25 cellular contexts compared by ENCODE assay signal in genomic region chr2:166240387-166241313, GRCh38.
DNase-seq lines count a peak whose midpoint lies in the region; ATAC-seq, FAIRE-seq and TF ChIP-seq lines count a peak whose summit lies in the region.
"Had no signal": no experiment of that assay in that cellular context is flagged by ENCODE, and none has a peak within 500 bp of the region (broad histone marks: within the 10 kb centered on the region; RNA-seq: fewer than 3 reads in every experiment).

No MANE protein-coding gene starts in this region.

- FAIRE-seq in HTR-8/SVneo (lab: Jason Lieb, UNC) (peak; percentile 9), kidney (lab: Jason Lieb, UNC) (no peak)
- FAIRE-seq: A549, H1, islet of Langerhans had no signal

- H3K4me1 ChIP-seq in ACC112 (ENCODE audit: control insufficient read depth, insufficient read depth, low read length, unreplicated experiment) (peaks cover 32% of the 10 kb centered on the region), kidney (ENCODE audit: control insufficient read depth in 1 of 2, insufficient read depth in 1 of 2, low read depth in 1 of 2, low read length in 2 of 2) (peaks cover 0 to 4% of the 10 kb centered on the region in 2 donors), trophoblast cell (ENCODE audit: control insufficient read depth in 1 of 2, insufficient read depth in 2 of 2, low read length in 2 of 2) (no peaks in the 10 kb centered on the region), right atrium auricular region (no peaks in the 10 kb centered on the region)
- H3K4me1 ChIP-seq: transverse colon had no signal

- no peak overlapping the region for H3K4me3 Mint-ChIP-seq in nephron progenitor cell
- H3K4me3 Mint-ChIP-seq: activated CD8-positive, alpha-beta T cell treated with anti-CD3 and anti-CD28 coated beads for 36 hours; activated naive CD4-positive, alpha-beta T cell treated with anti-CD3 and anti-CD28 coated beads, Interleukin-2, amount 50 U/mL, for 24 hours; activated T-cell treated with anti-CD3 and anti-CD28 coated beads, Interleukin-2, amount 50 U/mL, for 4 hours; CD8-positive, alpha-beta T cell; stimulated activated memory B cell treated with anti-CD40 and anti-IgM and Interleukin-4, amounts not matched to agents 10 μg/mL and 1 μg/mL and 100 μg/mL, for 72 hours; T-helper 17 cell; WTC11 had no signal

- no peaks in the 10 kb centered on the region for H3K9me3 Mint-ChIP-seq in nephron progenitor cell
- H3K9me3 Mint-ChIP-seq: activated CD8-positive, alpha-beta T cell treated with anti-CD3 and anti-CD28 coated beads for 36 hours; activated naive CD4-positive, alpha-beta T cell treated with anti-CD3 and anti-CD28 coated beads, Interleukin-2, amount 50 U/mL, for 24 hours; stimulated activated memory B cell treated with anti-CD40 and anti-IgM and Interleukin-4, amounts not matched to agents 10 μg/mL and 1 μg/mL and 100 μg/mL, for 72 hours; WTC11 had no signal

- no peak overlapping the region for H3K4me3 ChIP-seq in ACC112 (ENCODE audit: low read depth, low read length)
- no peak overlapping the region for H3K4me3 ChIP-seq in astrocyte of the spinal cord (ENCODE audit: low read depth, low read length)
- no peak overlapping the region for H3K4me3 ChIP-seq in kidney (ENCODE audit: low read length in 2 of 2)
- no peak overlapping the region for H3K4me3 ChIP-seq in trophoblast cell (ENCODE audit: low read depth, low read length)
- no peak overlapping the region for H3K4me3 ChIP-seq in right atrium auricular region
- H3K4me3 ChIP-seq: A549, transverse colon had no signal

- H2AK5ac ChIP-seq in trophoblast cell (ENCODE audit: low read length) = no peak overlapping the region

- no peak overlapping the region for H3K4ac ChIP-seq in trophoblast cell (ENCODE audit: low read depth, low read length)

- H2BK12ac ChIP-seq in trophoblast cell (ENCODE audit: low read length) = no peak overlapping the region

- H3K23ac ChIP-seq in trophoblast cell (ENCODE audit: low read length) = no peak overlapping the region

- H3K27ac ChIP-seq in ACC112 (ENCODE audit: low read depth, low read length) (peak overlapping the region; percentile 82), kidney (ENCODE audit: low read depth in 2 of 2, low read length in 2 of 2) (no peak overlapping the region), trophoblast cell (ENCODE audit: low read depth, low read length) (no peak overlapping the region), right atrium auricular region (no peak overlapping the region)
- H3K27ac ChIP-seq: HL-60, transverse colon had no signal

- H4K91ac ChIP-seq in trophoblast cell (ENCODE audit: low read depth, low read length) = no peak overlapping the region

- no peaks in the 10 kb centered on the region for H3K79me1 ChIP-seq in trophoblast cell (ENCODE audit: low read length)

- DNase-seq in HTR-8/SVneo (ENCODE audit: insufficient read length, low spot score) (no peak), astrocyte of the spinal cord (ENCODE audit: low read depth, low spot score) (peak; percentile 28), kidney (peak; percentile 22), trophoblast cell (no peak), right atrium auricular region (ENCODE audit: low spot score) (no peak), nephron progenitor cell (no peak)
- DNase-seq: activated CD8-positive, alpha-beta T cell treated with anti-CD3 and anti-CD28 coated beads for 36 hours; activated T-cell treated with anti-CD3 and anti-CD28 coated beads, Interleukin-2, amount 50 U/mL, for 4 hours; CD8-positive, alpha-beta T cell; KG1; NCI-H1048; NCI-H2107; NCI-H69; SIG-M5; T-helper 17 cell; transverse colon had no signal

- H3K9ac ChIP-seq in kidney (ENCODE audit: low read length in 2 of 2) (no peak overlapping the region), trophoblast cell (ENCODE audit: low read length) (no peak overlapping the region)

- WGBS in trophoblast cell (ENCODE audit: extremely low coverage, insufficient coverage, insufficient read length) = no CpG with 5 or more reads among the region's 1 CpG

- no peaks in the 10 kb centered on the region for H3K36me3 Mint-ChIP-seq in nephron progenitor cell (ENCODE audit: low read depth)
- H3K36me3 Mint-ChIP-seq: activated naive CD4-positive, alpha-beta T cell treated with anti-CD3 and anti-CD28 coated beads, Interleukin-2, amount 50 U/mL, for 24 hours; CD8-positive, alpha-beta T cell; stimulated activated memory B cell treated with anti-CD40 and anti-IgM and Interleukin-4, amounts not matched to agents 10 μg/mL and 1 μg/mL and 100 μg/mL, for 72 hours; WTC11 had no signal

- H3K36me3 ChIP-seq in ACC112 (ENCODE audit: insufficient read depth, low read length) (no peaks in the 10 kb centered on the region), kidney (ENCODE audit: control insufficient read depth in 1 of 2, insufficient read depth in 2 of 2, low read length in 2 of 2) (no peaks in the 10 kb centered on the region), trophoblast cell (ENCODE audit: control insufficient read depth in 1 of 2, insufficient read depth in 2 of 2, low read length in 2 of 2) (no peaks in the 10 kb centered on the region), right atrium auricular region (no peaks in the 10 kb centered on the region)
- H3K36me3 ChIP-seq: transverse colon had no signal

- no peaks in the 10 kb centered on the region for H3K4me1 Mint-ChIP-seq in nephron progenitor cell
- H3K4me1 Mint-ChIP-seq: activated naive CD4-positive, alpha-beta T cell treated with anti-CD3 and anti-CD28 coated beads, Interleukin-2, amount 50 U/mL, for 24 hours; stimulated activated memory B cell treated with anti-CD40 and anti-IgM and Interleukin-4, amounts not matched to agents 10 μg/mL and 1 μg/mL and 100 μg/mL, for 72 hours; T-helper 17 cell had no signal

- TF ChIP-seq CTCF in astrocyte of the spinal cord (IDR thresholded peaks at IDR 0.05; ENCODE audit: low read depth, low read length) (no peak), kidney (IDR thresholded peaks at IDR 0.05; ENCODE audit: borderline replicate concordance, extremely low read depth, insufficient read depth) (no peak), right atrium auricular region (IDR thresholded peaks at IDR 0.05) (no peak), nephron progenitor cell (IDR thresholded peaks at IDR 0.05) (no peak)

- H2AFZ ChIP-seq in ACC112 (ENCODE audit: low read length, unreplicated experiment) = peak overlapping the region; percentile 42
- H2AFZ ChIP-seq in trophoblast cell (ENCODE audit: insufficient read depth, low read length, poor library complexity) = no peak overlapping the region

- H3K14ac ChIP-seq in trophoblast cell (ENCODE audit: low read length) = no peak overlapping the region

- no peak overlapping the region for H3K18ac ChIP-seq in trophoblast cell (ENCODE audit: low read length)

- H3K79me2 ChIP-seq in ACC112 (ENCODE audit: control insufficient read depth, insufficient read depth, low read length, unreplicated experiment) (no peaks in the 10 kb centered on the region), trophoblast cell (ENCODE audit: control insufficient read depth, insufficient read depth, low read length, poor library complexity) (no peaks in the 10 kb centered on the region)

- H3K27me3 ChIP-seq in ACC112 (ENCODE audit: insufficient read depth, low read length) (no peaks in the 10 kb centered on the region), trophoblast cell (ENCODE audit: insufficient read depth, low read length) (no peaks in the 10 kb centered on the region), right atrium auricular region (no peaks in the 10 kb centered on the region)
- H3K27me3 ChIP-seq: transverse colon had no signal

- no peak overlapping the region for H3K27ac Mint-ChIP-seq in nephron progenitor cell
- H3K27ac Mint-ChIP-seq: activated CD8-positive, alpha-beta T cell treated with anti-CD3 and anti-CD28 coated beads for 36 hours; activated naive CD4-positive, alpha-beta T cell treated with anti-CD3 and anti-CD28 coated beads, Interleukin-2, amount 50 U/mL, for 24 hours; CD8-positive, alpha-beta T cell; stimulated activated memory B cell treated with anti-CD40 and anti-IgM and Interleukin-4, amounts not matched to agents 10 μg/mL and 1 μg/mL and 100 μg/mL, for 72 hours; T-helper 17 cell; WTC11 had no signal

- in situ Hi-C loops in astrocyte of the spinal cord (cut with HindIII; ENCODE audit: low sequenced_read_pairs) = no loop called here

- intact Hi-C loops in kidney (cut with DNase I) = no loop called here

- no peak overlapping the region for H2BK5ac ChIP-seq in trophoblast cell (ENCODE audit: low read depth, low read length, poor library complexity)

- no peak overlapping the region for H4K12ac ChIP-seq in trophoblast cell (ENCODE audit: low read depth, low read length)

- H2BK120ac ChIP-seq in trophoblast cell (ENCODE audit: insufficient read depth, low read length, poor library complexity) = no peak overlapping the region

- ATAC-seq in GM21723 (IDR thresholded peaks at IDR 0.05; ENCODE audit: unreplicated experiment) = no peak
- ATAC-seq: activated CD8-positive, alpha-beta T cell treated with anti-CD3 and anti-CD28 coated beads for 36 hours; activated T-cell treated with anti-CD3 and anti-CD28 coated beads, Interleukin-2, amount 50 U/mL, for 4 hours; CD8-positive, alpha-beta T cell; stimulated activated memory B cell treated with anti-CD40 and anti-IgM and Interleukin-4, amounts not matched to agents 10 μg/mL and 1 μg/mL and 100 μg/mL, for 72 hours; T-helper 17 cell; WTC11 had no signal

- H3K9me3 ChIP-seq in kidney (ENCODE audit: control insufficient read depth in 1 of 2, low read length in 2 of 2) = no peaks in the 10 kb centered on the region
- no peaks in the 10 kb centered on the region for H3K9me3 ChIP-seq in trophoblast cell (ENCODE audit: insufficient read depth, low read depth, low read length)
- no peaks in the 10 kb centered on the region for H3K9me3 ChIP-seq in right atrium auricular region
- H3K9me3 ChIP-seq: A549, transverse colon had no signal

- no peak overlapping the region for H4K8ac ChIP-seq in trophoblast cell (ENCODE audit: low read depth, low read length)

- H3K27me3 Mint-ChIP-seq in nephron progenitor cell (ENCODE audit: low read depth, poor library complexity) = peaks cover 6% of the 10 kb centered on the region
- H3K27me3 Mint-ChIP-seq: activated CD8-positive, alpha-beta T cell treated with anti-CD3 and anti-CD28 coated beads for 36 hours; activated naive CD4-positive, alpha-beta T cell treated with anti-CD3 and anti-CD28 coated beads, Interleukin-2, amount 50 U/mL, for 24 hours; stimulated activated memory B cell treated with anti-CD40 and anti-IgM and Interleukin-4, amounts not matched to agents 10 μg/mL and 1 μg/mL and 100 μg/mL, for 72 hours; T-helper 17 cell had no signal

- no peak overlapping the region for H3K4me2 ChIP-seq in trophoblast cell (ENCODE audit: low read length)

Comparison
In these comparisons a context has a peak if more than half of its experiments do, and no peak if none do; other contexts are left out.
1. DNase-seq: peak in astrocyte of the spinal cord (single experiment) and kidney (single experiment); none in HTR-8/SVneo (single experiment), trophoblast cell (0 of 2), right atrium auricular region (single experiment) and nephron progenitor cell (single experiment).